ENCODE assay signal across 19 cellular contexts in the genomic region with DNA sequence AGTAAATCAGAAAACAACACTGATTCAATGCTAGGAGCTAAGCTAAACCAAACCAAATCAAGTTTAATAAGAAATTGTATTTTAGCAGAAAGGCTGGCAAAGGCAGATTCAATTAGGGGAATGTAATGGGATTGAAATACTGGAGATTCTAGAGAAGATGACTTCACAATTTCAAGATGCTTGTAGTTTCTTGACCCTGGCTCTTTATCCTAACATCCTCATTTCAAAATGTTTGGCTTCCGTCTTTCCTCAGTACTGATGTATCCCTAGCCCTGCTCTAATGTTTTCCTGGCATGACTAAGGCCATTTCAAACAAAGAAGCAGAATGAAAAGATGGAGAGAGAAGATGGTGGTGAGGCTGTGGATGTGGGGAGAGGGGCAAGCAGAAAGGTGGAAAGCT. TPM values are rescaled to one million over a fixed set of nuclear protein-coding genes. Genes with fewer than 3 reads are reported as not detected.
A peak's percentile ranks its signal among the peaks of the same experiment; 100 is the strongest.
DNase-seq lines count a peak whose midpoint lies in the region; ATAC-seq and TF ChIP-seq lines count a peak whose summit lies in the region.
"Had no signal": no experiment of that assay in that cellular context is flagged by ENCODE, and none has a peak within 500 bp of the region (broad histone marks: within the 10 kb centered on the region; RNA-seq: fewer than 3 reads in every experiment).

No MANE protein-coding gene starts in this region.

- peaks cover 25% of the 10 kb centered on the region for H3K4me1 Mint-ChIP-seq in nephron progenitor cell
- H3K4me1 Mint-ChIP-seq in stimulated activated memory B cell treated with anti-CD40 and anti-IgM and Interleukin-4, amounts not matched to agents 10 μg/mL and 1 μg/mL and 100 μg/mL, for 72 hours: peaks cover 7% of the 10 kb centered on the region

- H3K27ac ChIP-seq in uterus: no peak overlapping the region
- H3K27ac ChIP-seq: BLaER1, foreskin keratinocyte, RWPE1 had no signal

- H3K36me3 Mint-ChIP-seq in nephron progenitor cell (ENCODE audit: low read depth): no peaks in the 10 kb centered on the region
- no peaks in the 10 kb centered on the region for H3K36me3 Mint-ChIP-seq in stimulated activated memory B cell treated with anti-CD40 and anti-IgM and Interleukin-4, amounts not matched to agents 10 μg/mL and 1 μg/mL and 100 μg/mL, for 72 hours

- H3K4me1 ChIP-seq in uterus: peaks cover 0 to 9% of the 10 kb centered on the region in 2 donors
- H3K4me1 ChIP-seq: foreskin keratinocyte had no signal

- H3K4me3 ChIP-seq in HFF-Myc (replicated peaks; ENCODE audit: low read depth, low read length) (no peak overlapping the region), fibroblast of villous mesenchyme (ENCODE audit: low read depth, low read length) (no peak overlapping the region), uterus (no peak overlapping the region)
- H3K4me3 ChIP-seq: BLaER1, coronary artery, GM12878 had no signal

- TF ChIP-seq POLR2A in uterus (IDR thresholded peaks at IDR 0.05): no peak

- no peak overlapping the region for H3K4me3 Mint-ChIP-seq in nephron progenitor cell
- H3K4me3 Mint-ChIP-seq in stimulated activated memory B cell treated with anti-CD40 and anti-IgM and Interleukin-4, amounts not matched to agents 10 μg/mL and 1 μg/mL and 100 μg/mL, for 72 hours: no peak overlapping the region
- H3K4me3 Mint-ChIP-seq: activated T-cell treated with anti-CD3 and anti-CD28 coated beads, Interleukin-2, amount 50 U/mL, for 24 hours; stimulated activated naive CD8-positive, alpha-beta T cell treated with anti-CD3 and anti-CD28 coated beads, Interleukin-15, Interleukin-2, amounts not matched to agents 100 ng/mL and 50 ng/mL, for 24 hours had no signal

- no peak overlapping the region for H3K27ac Mint-ChIP-seq in nephron progenitor cell
- H3K27ac Mint-ChIP-seq in stimulated activated memory B cell treated with anti-CD40 and anti-IgM and Interleukin-4, amounts not matched to agents 10 μg/mL and 1 μg/mL and 100 μg/mL, for 72 hours: no peak overlapping the region
- H3K27ac Mint-ChIP-seq: activated T-cell treated with anti-CD3 and anti-CD28 coated beads, Interleukin-2, amount 50 U/mL, for 24 hours; stimulated activated naive CD8-positive, alpha-beta T cell treated with anti-CD3 and anti-CD28 coated beads, Interleukin-15, Interleukin-2, amounts not matched to agents 100 ng/mL and 50 ng/mL, for 24 hours had no signal

- H3K27me3 ChIP-seq in uterus: no peaks in the 10 kb centered on the region

- DNase-seq in AG08396 (ENCODE audit: low spot score) (peak; percentile 71), HFF-Myc (ENCODE audit: extremely low read depth, low read depth) (peak; percentile 36), amniotic epithelial cell (ENCODE audit: low read depth) (peak; percentile 97), fibroblast of villous mesenchyme (ENCODE audit: low read depth) (peak; percentile 83), nephron progenitor cell (no peak), uterus (no peak)
- no peak for DNase-seq in activated CD8-positive, alpha-beta memory T cell treated with anti-CD3 and anti-CD28 coated beads, Interleukin-2, amount 50 U/mL, for 4 hours
- DNase-seq: activated CD4-positive, alpha-beta T cell treated with anti-CD3 and anti-CD28 coated beads for 4 hours; activated T-cell treated with anti-CD3 and anti-CD28 coated beads, Interleukin-2, amount 50 U/mL, for 24 hours; foreskin keratinocyte; NCI-H1930; NCI-H526; T-helper 9 cell had no signal

- no peaks in the 10 kb centered on the region for H3K36me3 ChIP-seq in uterus
- H3K36me3 ChIP-seq: BLaER1 had no signal

- no peaks in the 10 kb centered on the region for H3K9me3 Mint-ChIP-seq in nephron progenitor cell
- H3K9me3 Mint-ChIP-seq in stimulated activated memory B cell treated with anti-CD40 and anti-IgM and Interleukin-4, amounts not matched to agents 10 μg/mL and 1 μg/mL and 100 μg/mL, for 72 hours: no peaks in the 10 kb centered on the region
- H3K9me3 Mint-ChIP-seq: activated T-cell treated with anti-CD3 and anti-CD28 coated beads, Interleukin-2, amount 50 U/mL, for 24 hours; stimulated activated naive CD8-positive, alpha-beta T cell treated with anti-CD3 and anti-CD28 coated beads, Interleukin-15, Interleukin-2, amounts not matched to agents 100 ng/mL and 50 ng/mL, for 24 hours had no signal

- TF ChIP-seq CTCF in HFF-Myc (IDR thresholded peaks at IDR 0.05; ENCODE audit: low read depth, low read length, missing control alignments) (no peak), fibroblast of villous mesenchyme (IDR thresholded peaks at IDR 0.05; ENCODE audit: insufficient read depth, low read depth, low read length) (no peak), nephron progenitor cell (IDR thresholded peaks at IDR 0.05) (no peak), uterus (IDR thresholded peaks at IDR 0.05) (no peak)

- intact Hi-C loops in uterus (cut with DNase I; ENCODE audit: low total_unique reads): no loop called here

- H3K9me3 ChIP-seq in uterus: no peaks in the 10 kb centered on the region
- H3K9me3 ChIP-seq: BLaER1 had no signal

- H3K27me3 Mint-ChIP-seq in nephron progenitor cell (ENCODE audit: low read depth, poor library complexity): peaks cover 39% of the 10 kb centered on the region
- H3K27me3 Mint-ChIP-seq in stimulated activated memory B cell treated with anti-CD40 and anti-IgM and Interleukin-4, amounts not matched to agents 10 μg/mL and 1 μg/mL and 100 μg/mL, for 72 hours: peaks cover 57% of the 10 kb centered on the region

- no peak for ATAC-seq in stimulated activated memory B cell treated with anti-CD40 and anti-IgM and Interleukin-4, amounts not matched to agents 10 μg/mL and 1 μg/mL and 100 μg/mL, for 72 hours
- ATAC-seq: foreskin keratinocyte, GM12878 had no signal

RNA-seq across cellular contexts. Expression of gene JCAD, which starts 2.7 kb away (rescaled TPM):
- 7.8 and 18.7 TPM in 2 replicates for total RNA-seq in fibroblast of villous mesenchyme
- 10 to 100 TPM; 25.6 to 99.1 (median 49.9) TPM for total RNA-seq in uterus

Comparison
In these comparisons a context has a peak if more than half of its experiments do, and no peak if none do; other contexts are left out.
1. DNase-seq: peak in AG08396 (single experiment), HFF-Myc (single experiment), amniotic epithelial cell (single experiment) and fibroblast of villous mesenchyme (single experiment); none in nephron progenitor cell (single experiment), activated CD8-positive, alpha-beta memory T cell treated with anti-CD3 and anti-CD28 coated beads, Interleukin-2, amount 50 U/mL, for 4 hours (single experiment) and uterus (0 of 2).